15 cellular contexts compared by ENCODE assay signal in genomic region chr5:177256296-177256695, GRCh38. TPM values are rescaled to one million over a fixed set of nuclear protein-coding genes. Genes with fewer than 3 reads are reported as not detected.
A peak's percentile ranks its signal among the peaks of the same experiment; 100 is the strongest.
DNase-seq lines count a peak whose midpoint lies in the region; ATAC-seq and TF ChIP-seq lines count a peak whose summit lies in the region.
"Had no signal": no experiment of that assay in that cellular context is flagged by ENCODE, and none has a peak within 500 bp of the region (broad histone marks: within the 10 kb centered on the region; RNA-seq: fewer than 3 reads in every experiment).

No MANE protein-coding gene starts in this region.

- H3K27me3 ChIP-seq in breast epithelium (no peaks in the 10 kb centered on the region), MG63 (no peaks in the 10 kb centered on the region), endodermal cell (ENCODE audit: control insufficient read depth, insufficient read depth, low read length, poor library complexity, severe bottlenecking) (no peaks in the 10 kb centered on the region)

- H3K27ac Mint-ChIP-seq in MCF 10A (ENCODE audit: low read depth, unreplicated experiment) (peak overlapping the region; percentile 60), endodermal cell (peak overlapping the region; percentile 10)

- H3K4me3 ChIP-seq in breast epithelium (no peak overlapping the region), MG63 (no peak overlapping the region), endodermal cell (ENCODE audit: low read length) (no peak overlapping the region)

- H3K27me3 Mint-ChIP-seq in MCF 10A (ENCODE audit: insufficient read depth, unreplicated experiment) (no peaks in the 10 kb centered on the region), endodermal cell (ENCODE audit: insufficient read depth) (no peaks in the 10 kb centered on the region)
- H3K27me3 Mint-ChIP-seq: brain; stimulated activated naive CD8-positive, alpha-beta T cell treated with anti-CD3 and anti-CD28 coated beads, Interleukin-15, amount 100 ng/mL, for 72 hours had no signal

- TF ChIP-seq POLR2A in breast epithelium (IDR thresholded peaks at IDR 0.05), result no peak

- H3K9ac ChIP-seq in endodermal cell (ENCODE audit: extremely low read depth, low read length, poor library complexity, severe bottlenecking), result no peak overlapping the region

- H3K36me3 ChIP-seq in breast epithelium (no peaks in the 10 kb centered on the region), MG63 (peaks cover 75% of the 10 kb centered on the region), endodermal cell (ENCODE audit: control insufficient read depth, insufficient read depth, low read length) (peaks cover 93% of the 10 kb centered on the region)

- POLR2A ChIA-PET in MCF 10A (lab: Yijun Ruan, JAX), result interaction anchor here (0.7 to 1.7 kb wide), 4 partner anchors 8 to 123 kb away, joined by 3 to 5 read pairs (median 4); no protein-coding TSS in a partner anchor

- no TSS peak for BruUV-seq in MCF 10A (replicated peaks; lab: Mats Ljungman, UMichigan)

- H3K4me3 Mint-ChIP-seq in MCF 10A (ENCODE audit: unreplicated experiment) (no peak overlapping the region), endodermal cell (no peak overlapping the region)
- H3K4me3 Mint-ChIP-seq: brain; stimulated activated naive CD8-positive, alpha-beta T cell treated with anti-CD3 and anti-CD28 coated beads, Interleukin-15, amount 100 ng/mL, for 72 hours had no signal

- intact Hi-C loops in MCF 10A (cut with micrococcal nuclease), result loop anchor here (1.0 kb wide), 1 partner anchor 142 kb away; no protein-coding TSS in a partner anchor
- intact Hi-C loops in breast epithelium (cut with DNase I; ENCODE audit: low total_unique reads), result no loop called here
- intact Hi-C loops in left ventricle myocardium superior (cut with micrococcal nuclease), result no loop called here

- H3K9me3 ChIP-seq in breast epithelium (no peaks in the 10 kb centered on the region), MG63 (no peaks in the 10 kb centered on the region), endodermal cell (ENCODE audit: control insufficient read depth, low read length) (no peaks in the 10 kb centered on the region)

- no peaks in the 10 kb centered on the region for H3K9me3 Mint-ChIP-seq in MCF 10A (ENCODE audit: unreplicated experiment)
- H3K9me3 Mint-ChIP-seq in endodermal cell, result no peaks in the 10 kb centered on the region
- H3K9me3 Mint-ChIP-seq: brain; stimulated activated naive CD8-positive, alpha-beta T cell treated with anti-CD3 and anti-CD28 coated beads, Interleukin-15, amount 100 ng/mL, for 72 hours had no signal

- ATAC-seq in left ventricle myocardium superior, result no peak
- ATAC-seq in GM19455 (IDR thresholded peaks at IDR 0.05; ENCODE audit: unreplicated experiment), result no peak
- ATAC-seq in HG02623 (IDR thresholded peaks at IDR 0.05; ENCODE audit: unreplicated experiment), result no peak
- ATAC-seq: stimulated activated naive CD8-positive, alpha-beta T cell treated with anti-CD3 and anti-CD28 coated beads, Interleukin-15, amount 100 ng/mL, for 72 hours had no signal

- 92 to 94% methylated on average over 3 to 5 of the region's 5 CpGs for WGBS in endodermal cell (ENCODE audit: insufficient coverage in 1 of 2, insufficient read length in 1 of 2), 2 experiments

- CTCF ChIA-PET in MCF 10A (lab: Yijun Ruan, JAX), result no interaction called here

- H3K36me3 Mint-ChIP-seq in MCF 10A (ENCODE audit: insufficient read depth, unreplicated experiment) (peaks cover 100% of the 10 kb centered on the region), endodermal cell (ENCODE audit: low read depth) (peaks cover 84% of the 10 kb centered on the region)

- H3K4me1 ChIP-seq in breast epithelium, result no peaks in the 10 kb centered on the region
- H3K4me1 ChIP-seq in endodermal cell (ENCODE audit: control insufficient read depth, insufficient read depth, low read length), result no peaks in the 10 kb centered on the region

- no peak overlapping the region for H3K27ac ChIP-seq in breast epithelium
- H3K27ac ChIP-seq in endodermal cell (ENCODE audit: low read depth, low read length), result no peak overlapping the region

- DNase-seq in MCF 10A (ENCODE audit: unreplicated experiment), result peak; percentile 48
- no peak for DNase-seq in breast epithelium (ENCODE audit: low spot score in 2 of 2)
- peak; percentile 47 for DNase-seq in MG63
- DNase-seq in endodermal cell, result no peak
- no peak for DNase-seq in left ventricle myocardium superior
- DNase-seq in DMS53 treated with DMSO at 0.1 percent for 48 hours (lab: John Stamatoyannopoulos, UW; ENCODE audit: unreplicated experiment), result no peak
- DNase-seq: AML-193; DMS53; midbrain; NCI-H2171 treated with DMSO at 0.1 percent for 48 hours; occipital lobe; stimulated activated naive CD8-positive, alpha-beta T cell treated with anti-CD3 and anti-CD28 coated beads, Interleukin-15, amount 100 ng/mL, for 72 hours had no signal

- H3K4me1 Mint-ChIP-seq in MCF 10A (ENCODE audit: insufficient read depth, unreplicated experiment) (peaks cover 11% of the 10 kb centered on the region), endodermal cell (no peaks in the 10 kb centered on the region)
- H3K4me1 Mint-ChIP-seq: brain had no signal

- no peak for TF ChIP-seq CTCF in MCF 10A (IDR thresholded peaks at IDR 0.05; ENCODE audit: unreplicated experiment)
- no peak for TF ChIP-seq CTCF in breast epithelium (IDR thresholded peaks at IDR 0.05)
- TF ChIP-seq CTCF in endodermal cell (conservative IDR thresholded peaks at IDR 0.05), result no peak

RNA-seq across cellular contexts. Expression of gene RAB24, which starts 47.2 kb away (rescaled TPM):
- total RNA-seq in MCF 10A (2022) (34.3 and 42.6 TPM in 2 replicates), breast epithelium (10 to 100 TPM; 21.4 to 62.9 (median 36.0) TPM), endodermal cell (10 to 100 TPM; 13.8 to 25.1 TPM), left ventricle myocardium superior (21.6 TPM)
- total RNA-seq in MG63 (2014; rRNA removed; shearing (Covaris generic); ENCODE audit: low replicate concordance), result 50.3 and 61.3 TPM in 2 replicates
- 18.1 TPM for polyA plus RNA-seq in endodermal cell (2013, experiment 1 of 2)
- 16.1 TPM for polyA plus RNA-seq in endodermal cell (2013, experiment 2 of 2)

RNA-seq across cellular contexts. Expression of gene PRELID1, which starts 47.3 kb away (rescaled TPM):
- total RNA-seq in MCF 10A (2022), result 217 and 267 TPM in 2 replicates
- 10 to 100 TPM; 61.0 to 97.0 (median 68.8) TPM for total RNA-seq in breast epithelium
- 914 and 924 TPM in 2 replicates for total RNA-seq in MG63 (2014; rRNA removed; shearing (Covaris generic); ENCODE audit: low replicate concordance)
- 100 to 1,000 TPM; 157 to 165 TPM for total RNA-seq in endodermal cell
- polyA plus RNA-seq in endodermal cell (2013, experiment 1 of 2), result 147 TPM
- polyA plus RNA-seq in endodermal cell (2013, experiment 2 of 2), result 149 TPM
- 35.2 TPM for total RNA-seq in left ventricle myocardium superior

RNA-seq across cellular contexts. Expression of gene MXD3, which starts 55.4 kb away (rescaled TPM):
- 8.4 and 13.2 TPM in 2 replicates for total RNA-seq in MCF 10A (2022)
- total RNA-seq in breast epithelium, result 10 to 100 TPM in 1 of 3 donors, 1 to 10 TPM in 2; 4.2 to 10.5 (median 9.4) TPM
- total RNA-seq in MG63 (2014; rRNA removed; shearing (Covaris generic); ENCODE audit: low replicate concordance), result 52.9 and 53.3 TPM in 2 replicates
- total RNA-seq in endodermal cell, result 10 to 100 TPM; 14.2 to 20.4 TPM
- polyA plus RNA-seq in endodermal cell (2013, experiment 1 of 2), result 49.5 TPM
- polyA plus RNA-seq in endodermal cell (2013, experiment 2 of 2), result 49.8 TPM
- 1.7 TPM for total RNA-seq in left ventricle myocardium superior

Comparison
In these comparisons a context has a peak if more than half of its experiments do, and no peak if none do; other contexts are left out.
1. DNase-seq: peak in MCF 10A (single experiment) and MG63 (single experiment); none in breast epithelium (0 of 2), endodermal cell (single experiment), left ventricle myocardium superior (single experiment) and DMS53 treated with DMSO at 0.1 percent for 48 hours (single experiment).